In the genomic region with DNA sequence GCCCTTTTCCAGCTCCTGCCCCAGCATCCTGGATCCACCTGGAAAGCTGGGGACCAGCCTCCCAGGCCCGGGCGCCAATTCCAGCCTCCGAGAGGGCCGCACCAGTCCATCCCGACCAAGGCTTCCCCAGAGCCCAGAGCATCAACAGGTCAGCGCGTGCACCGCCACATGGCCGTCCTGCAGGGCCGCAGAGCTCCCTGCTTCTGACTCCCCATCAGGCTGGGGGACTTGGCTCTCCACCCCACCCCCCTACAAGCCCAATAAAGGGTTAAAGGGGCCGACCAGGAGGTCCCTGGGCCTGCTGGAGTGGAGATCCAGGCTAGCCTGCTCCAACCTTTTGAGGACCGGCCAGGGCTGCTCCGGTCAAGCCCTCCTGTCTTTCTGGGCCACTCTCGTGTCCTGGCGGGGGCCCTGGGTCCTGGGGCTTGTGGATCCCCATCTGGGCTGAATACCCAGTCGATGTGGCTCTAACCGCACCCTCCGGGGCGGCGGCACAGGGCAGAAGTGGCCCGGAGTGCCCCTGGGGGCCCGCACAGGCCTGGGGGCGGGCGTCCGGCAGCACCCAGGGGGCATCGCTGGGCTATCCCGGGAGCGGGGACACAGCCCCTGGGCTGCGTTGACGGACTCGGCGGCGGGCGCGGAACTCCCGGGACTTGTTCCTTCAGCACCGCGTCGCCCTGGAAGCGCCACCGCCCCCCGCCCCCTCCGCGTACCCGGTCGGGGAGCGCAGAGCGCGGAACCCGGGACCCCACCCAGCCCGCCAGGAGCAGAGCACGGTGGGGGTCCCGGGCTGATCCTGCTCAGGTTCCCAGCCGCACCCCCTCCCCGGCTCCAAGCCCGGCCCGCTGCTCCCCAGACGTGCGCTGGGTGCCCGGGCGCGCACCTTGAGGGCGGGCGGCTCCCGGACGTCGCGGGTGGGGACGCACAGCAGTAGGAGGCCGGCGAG, we compare ENCODE assay signal across 1 cellular context.
TF ChIP-seq lines count a peak whose summit lies in the region.

No MANE protein-coding gene starts in this region.

TF ChIP-seq in HepG2, 621 proteins besides CTCF, POLR2A, EP300 and RAD21 (continued from another document and continues in another):
- TF ChIP-seq MAX (IDR thresholded peaks at IDR 0.05) (peak; percentile 85), PBX2 (CRISPR knock-in tag; IDR thresholded peaks at IDR 0.05) (no peak), ZNF567 (CRISPR knock-in tag; IDR thresholded peaks at IDR 0.05; ENCODE audit: borderline replicate concordance) (no peak), ZBTB38 (CRISPR knock-in tag; IDR thresholded peaks at IDR 0.05) (0 out of 2 replicates have a peak, but pooled peaks have one; percentile 31), ZNF589 (CRISPR knock-in tag; conservative IDR thresholded peaks at IDR 0.05) (peak; percentile 62; the same call in 1 of the 2 replicates), ZNF20 (CRISPR knock-in tag; IDR thresholded peaks at IDR 0.05) (no peak), TSC22D2 (CRISPR knock-in tag; IDR thresholded peaks at IDR 0.05; ENCODE audit: borderline replicate concordance) (no peak), ZNF773 (CRISPR knock-in tag; IDR thresholded peaks at IDR 0.05; ENCODE audit: borderline replicate concordance) (no peak), ZNF143 (CRISPR knock-in tag; IDR thresholded peaks at IDR 0.05) (no peak), SMARCC2 (IDR thresholded peaks at IDR 0.05) (no peak), FOXK2 (IDR thresholded peaks at IDR 0.05) (no peak), ZNF775 (CRISPR knock-in tag; IDR thresholded peaks at IDR 0.05; ENCODE audit: borderline replicate concordance) (no peak), ZNF572 (CRISPR knock-in tag; IDR thresholded peaks at IDR 0.05) (peak; percentile 31; the same call in 1 of the 2 replicates), MLLT10 (CRISPR knock-in tag; IDR thresholded peaks at IDR 0.05) (no peak), ATF5 (CRISPR knock-in tag; IDR thresholded peaks at IDR 0.05; ENCODE audit: low read depth) (no peak), FOXK1 (CRISPR knock-in tag; IDR thresholded peaks at IDR 0.05; ENCODE audit: borderline replicate concordance, low read depth) (no peak), ZNF790 (CRISPR knock-in tag; IDR thresholded peaks at IDR 0.05; ENCODE audit: borderline replicate concordance) (peak; percentile 36; the same call in 1 of the 2 replicates), KLF16 (CRISPR knock-in tag; IDR thresholded peaks at IDR 0.05) (0 out of 4 replicates have a peak, but pooled peaks of 1 of the 2 experiments have one; percentile 17), XRCC5 (optimal IDR thresholded peaks at IDR 0.05; ENCODE audit: low read length) (no peak), ZNF276 (CRISPR knock-in tag; IDR thresholded peaks at IDR 0.05; ENCODE audit: low read depth) (0 out of 2 replicates have a peak, but pooled peaks have one; percentile 35), KDM4B (CRISPR knock-in tag; IDR thresholded peaks at IDR 0.05) (no peak), ZNF44 (CRISPR knock-in tag; IDR thresholded peaks at IDR 0.05) (no peak), DRAP1 (CRISPR knock-in tag; IDR thresholded peaks at IDR 0.05) (no peak), ZNF121 (CRISPR knock-in tag; IDR thresholded peaks at IDR 0.05) (no peak), ZFY (CRISPR knock-in tag; IDR thresholded peaks at IDR 0.05) (peak; percentile 35; the same call in 1 of the 2 replicates), ZNF256 (CRISPR knock-in tag; conservative IDR thresholded peaks at IDR 0.05) (no peak), AKNA (CRISPR knock-in tag; IDR thresholded peaks at IDR 0.05; ENCODE audit: borderline replicate concordance) (no peak), REST (IDR thresholded peaks at IDR 0.05; ENCODE audit: borderline replicate concordance in 1 of 2, low read depth in 1 of 2, low read length in 2 of 2) (no peak), GTF2F1 (IDR thresholded peaks at IDR 0.05; ENCODE audit: low read length) (no peak), ZNF546 (CRISPR knock-in tag; conservative IDR thresholded peaks at IDR 0.05) (0 out of 2 replicates have a peak, but pooled peaks have one; percentile 49)
- TF ChIP-seq, protein P1, sequence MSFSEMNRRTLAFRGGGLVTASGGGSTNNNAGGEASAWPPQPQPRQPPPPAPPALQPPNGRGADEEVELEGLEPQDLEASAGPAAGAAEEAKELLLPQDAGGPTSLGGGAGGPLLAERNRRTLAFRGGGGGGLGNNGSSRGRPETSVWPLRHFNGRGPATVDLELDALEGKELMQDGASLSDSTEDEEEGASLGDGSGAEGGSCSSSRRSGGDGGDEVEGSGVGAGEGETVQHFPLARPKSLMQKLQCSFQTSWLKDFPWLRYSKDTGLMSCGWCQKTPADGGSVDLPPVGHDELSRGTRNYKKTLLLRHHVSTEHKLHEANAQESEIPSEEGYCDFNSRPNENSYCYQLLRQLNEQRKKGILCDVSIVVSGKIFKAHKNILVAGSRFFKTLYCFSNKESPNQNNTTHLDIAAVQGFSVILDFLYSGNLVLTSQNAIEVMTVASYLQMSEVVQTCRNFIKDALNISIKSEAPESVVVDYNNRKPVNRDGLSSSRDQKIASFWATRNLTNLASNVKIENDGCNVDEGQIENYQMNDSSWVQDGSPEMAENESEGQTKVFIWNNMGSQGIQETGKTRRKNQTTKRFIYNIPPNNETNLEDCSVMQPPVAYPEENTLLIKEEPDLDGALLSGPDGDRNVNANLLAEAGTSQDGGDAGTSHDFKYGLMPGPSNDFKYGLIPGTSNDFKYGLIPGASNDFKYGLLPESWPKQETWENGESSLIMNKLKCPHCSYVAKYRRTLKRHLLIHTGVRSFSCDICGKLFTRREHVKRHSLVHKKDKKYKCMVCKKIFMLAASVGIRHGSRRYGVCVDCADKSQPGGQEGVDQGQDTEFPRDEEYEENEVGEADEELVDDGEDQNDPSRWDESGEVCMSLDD (CRISPR knock-in tag; IDR thresholded peaks at IDR 0.05; ENCODE audit: borderline replicate concordance), result no peak
- TF ChIP-seq, protein P2, sequence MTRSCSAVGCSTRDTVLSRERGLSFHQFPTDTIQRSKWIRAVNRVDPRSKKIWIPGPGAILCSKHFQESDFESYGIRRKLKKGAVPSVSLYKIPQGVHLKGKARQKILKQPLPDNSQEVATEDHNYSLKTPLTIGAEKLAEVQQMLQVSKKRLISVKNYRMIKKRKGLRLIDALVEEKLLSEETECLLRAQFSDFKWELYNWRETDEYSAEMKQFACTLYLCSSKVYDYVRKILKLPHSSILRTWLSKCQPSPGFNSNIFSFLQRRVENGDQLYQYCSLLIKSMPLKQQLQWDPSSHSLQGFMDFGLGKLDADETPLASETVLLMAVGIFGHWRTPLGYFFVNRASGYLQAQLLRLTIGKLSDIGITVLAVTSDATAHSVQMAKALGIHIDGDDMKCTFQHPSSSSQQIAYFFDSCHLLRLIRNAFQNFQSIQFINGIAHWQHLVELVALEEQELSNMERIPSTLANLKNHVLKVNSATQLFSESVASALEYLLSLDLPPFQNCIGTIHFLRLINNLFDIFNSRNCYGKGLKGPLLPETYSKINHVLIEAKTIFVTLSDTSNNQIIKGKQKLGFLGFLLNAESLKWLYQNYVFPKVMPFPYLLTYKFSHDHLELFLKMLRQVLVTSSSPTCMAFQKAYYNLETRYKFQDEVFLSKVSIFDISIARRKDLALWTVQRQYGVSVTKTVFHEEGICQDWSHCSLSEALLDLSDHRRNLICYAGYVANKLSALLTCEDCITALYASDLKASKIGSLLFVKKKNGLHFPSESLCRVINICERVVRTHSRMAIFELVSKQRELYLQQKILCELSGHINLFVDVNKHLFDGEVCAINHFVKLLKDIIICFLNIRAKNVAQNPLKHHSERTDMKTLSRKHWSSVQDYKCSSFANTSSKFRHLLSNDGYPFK (CRISPR knock-in tag; IDR thresholded peaks at IDR 0.05; ENCODE audit: borderline replicate concordance), result peak; percentile 28; the same call in 1 of the 2 replicates
